ENCODE assay signal across 2 cellular contexts in genomic region chr5:90595766-90596165, GRCh38. TPM values are rescaled to one million over a fixed set of nuclear protein-coding genes. Genes with fewer than 3 reads are reported as not detected.
"Had no signal": no experiment of that assay in that cellular context is flagged by ENCODE, and none has a peak within 500 bp of the region (broad histone marks: within the 10 kb centered on the region; RNA-seq: fewer than 3 reads in every experiment).

No MANE protein-coding gene starts in this region.

RNA-seq across cellular contexts. Expression of gene ADGRV1, which starts 37.2 kb away (rescaled TPM):
- total RNA-seq: activated CD4-positive, alpha-beta memory T cell treated with anti-CD3 and anti-CD28 coated beads, Interleukin-2, amount 10 ng/mL, durations not matched to agents 7 days and 5 days; activated CD4-positive, alpha-beta T cell treated with anti-CD3 and anti-CD28 coated beads, Interleukin-2, amount 10 ng/mL, durations not matched to agents 7 days and 5 days had no signal
